17 cellular contexts compared by ENCODE assay signal in genomic region chr1:147569587-147570241, GRCh38.
"Had no signal": no experiment of that assay in that cellular context is flagged by ENCODE, and none has a peak within 500 bp of the region (broad histone marks: within the 10 kb centered on the region; RNA-seq: fewer than 3 reads in every experiment).

No MANE protein-coding gene starts in this region.

- H3K4me1 Mint-ChIP-seq: natural killer cell had no signal

- H3K4me3 Mint-ChIP-seq: dendritic cell treated with granulocyte-macrophage colony-stimulating factor and Interleukin-4, amounts not matched to agents 40 ng/mL and 50 ng/mL, for 4 days; natural killer cell; T-helper 2 cell treated with Interferon-gamma antibody and Interleukin-4, amounts not matched to agents 5 μg/mL and 100 μg/mL, for 36 hours had no signal

- H3K36me3 Mint-ChIP-seq: natural killer cell had no signal

- H3K9me3 Mint-ChIP-seq: dendritic cell treated with granulocyte-macrophage colony-stimulating factor and Interleukin-4, amounts not matched to agents 40 ng/mL and 50 ng/mL, for 4 days; natural killer cell; T-helper 2 cell treated with Interferon-gamma antibody and Interleukin-4, amounts not matched to agents 5 μg/mL and 100 μg/mL, for 36 hours had no signal

- DNase-seq: activated CD8-positive, alpha-beta memory T cell treated with anti-CD3 and anti-CD28 coated beads, Interleukin-2, amount 50 U/mL, for 48 hours; activated effector memory CD4-positive, alpha-beta T cell treated with anti-CD3 and anti-CD28 coated beads, Interleukin-2, amount 50 U/mL, for 16 hours; effector memory CD4-positive, alpha-beta T cell; foreskin fibroblast; kidney glomerular epithelial cell; left ventricle myocardium superior; mesendoderm; natural killer cell; right cardiac atrium; small intestine; stomach; SW 1271; testis had no signal

- ATAC-seq: left ventricle myocardium superior, natural killer cell, right cardiac atrium had no signal

- H3K9me3 ChIP-seq: ascending aorta, prostate gland, stomach, testis had no signal

- H3K27ac Mint-ChIP-seq: dendritic cell treated with granulocyte-macrophage colony-stimulating factor and Interleukin-4, amounts not matched to agents 40 ng/mL and 50 ng/mL, for 4 days; natural killer cell; T-helper 2 cell treated with Interferon-gamma antibody and Interleukin-4, amounts not matched to agents 5 μg/mL and 100 μg/mL, for 36 hours had no signal
